9 cellular contexts compared by ENCODE assay signal in the genomic region with DNA sequence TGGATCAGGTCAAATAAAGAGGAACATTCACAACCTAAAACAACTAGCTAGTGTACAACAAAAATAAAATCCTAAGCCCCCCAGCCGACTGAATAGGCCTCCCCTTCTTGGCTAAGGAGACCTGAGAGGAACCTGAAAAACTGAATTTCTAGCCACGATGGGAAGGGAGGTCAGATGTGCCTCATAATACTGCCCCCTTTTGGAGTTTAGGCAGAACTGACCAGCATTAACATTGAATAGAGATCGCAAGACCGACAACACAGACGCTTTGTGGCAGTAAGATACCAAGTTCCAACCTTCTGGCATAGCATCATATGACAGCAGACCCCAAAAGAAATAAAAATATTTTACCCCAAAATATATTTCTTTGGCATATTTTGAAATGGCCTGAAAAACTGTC. TPM values are rescaled to one million over a fixed set of nuclear protein-coding genes. Genes with fewer than 3 reads are reported as not detected.
DNase-seq lines count a peak whose midpoint lies in the region; ATAC-seq and TF ChIP-seq lines count a peak whose summit lies in the region.
"Had no signal": no experiment of that assay in that cellular context is flagged by ENCODE, and none has a peak within 500 bp of the region (broad histone marks: within the 10 kb centered on the region; RNA-seq: fewer than 3 reads in every experiment).

No MANE protein-coding gene starts in this region.

- H3K4me1 Mint-ChIP-seq in effector memory CD8-positive, alpha-beta T cell (ENCODE audit: low read depth in 2 of 2), result no peaks in the 10 kb centered on the region

- no peaks in the 10 kb centered on the region for H3K36me3 Mint-ChIP-seq in effector memory CD8-positive, alpha-beta T cell (ENCODE audit: insufficient read depth)

- no peak overlapping the region for H3K27ac Mint-ChIP-seq in effector memory CD8-positive, alpha-beta T cell

- TF ChIP-seq POLR2A in GM18505 (IDR thresholded peaks at IDR 0.05; ENCODE audit: borderline replicate concordance, extremely low read depth, insufficient read depth, insufficient read length), result no peak

- peak; percentile 58 for ATAC-seq in HG02798 (IDR thresholded peaks at IDR 0.05; ENCODE audit: poor library complexity, unreplicated experiment)
- peak; percentile 61 for ATAC-seq in left lobe of liver
- ATAC-seq in effector memory CD8-positive, alpha-beta T cell (replicated peaks), result no peak
- ATAC-seq in GM18505 (IDR thresholded peaks at IDR 0.05; ENCODE audit: unreplicated experiment), result no peak

- peaks cover 5 to 28% of the 10 kb centered on the region in 2 donors for H3K27me3 Mint-ChIP-seq in effector memory CD8-positive, alpha-beta T cell

- H3K9me3 Mint-ChIP-seq in effector memory CD8-positive, alpha-beta T cell, result no peaks in the 10 kb centered on the region

- DNase-seq in GM10248 (ENCODE audit: extremely low spot score) (peak; percentile 48), SW480 (ENCODE audit: low spot score) (peak; percentile 42), left lobe of liver (ENCODE audit: low spot score) (no peak), NCI-H128 (lab: John Stamatoyannopoulos, UW; ENCODE audit: unreplicated experiment) (no peak), NCI-H2029 (lab: John Stamatoyannopoulos, UW) (no peak)
- no peak for DNase-seq in effector memory CD8-positive, alpha-beta T cell

- CTCF ChIA-PET in GM10248 (lab: Yijun Ruan, JAX), result interaction anchor here (0.7 to 4.4 kb wide), 17 partner anchors 8 to 208 kb away, joined by 3 to 61 read pairs (median 4); a partner anchor contains a TSS

- no peak overlapping the region for H3K4me3 Mint-ChIP-seq in effector memory CD8-positive, alpha-beta T cell

- TF ChIP-seq CTCF in GM10248 (IDR thresholded peaks at IDR 0.05; ENCODE audit: control extremely low read depth, extremely low read depth, low read depth, missing control alignments), result peak; percentile 69

- POLR2A ChIA-PET in GM10248 (lab: Yijun Ruan, JAX), result no interaction called here

RNA-seq across cellular contexts. Expression of a gene that starts 15.9 kb away (rescaled TPM):
- total RNA-seq in left lobe of liver, result not detected
- total RNA-seq: T-helper 1 cell treated with Interleukin-12 subunit alpha and Interleukin-12 subunit beta and Interleukin-4 antibody, amounts not matched to agents 30 ng/mL and 1 ng/mL, for 36 hours had no signal

Comparison
In these comparisons a context has a peak if more than half of its experiments do, and no peak if none do; other contexts are left out.
1. DNase-seq: peak in GM10248 (single experiment) and SW480 (single experiment); none in left lobe of liver (single experiment), NCI-H128 (single experiment), effector memory CD8-positive, alpha-beta T cell (0 of 3) and NCI-H2029 (single experiment).
2. ATAC-seq: peak in HG02798 (single experiment) and left lobe of liver (single experiment); none in effector memory CD8-positive, alpha-beta T cell (single experiment) and GM18505 (single experiment).